ENCODE assay signal across 17 cellular contexts in the genomic region with DNA sequence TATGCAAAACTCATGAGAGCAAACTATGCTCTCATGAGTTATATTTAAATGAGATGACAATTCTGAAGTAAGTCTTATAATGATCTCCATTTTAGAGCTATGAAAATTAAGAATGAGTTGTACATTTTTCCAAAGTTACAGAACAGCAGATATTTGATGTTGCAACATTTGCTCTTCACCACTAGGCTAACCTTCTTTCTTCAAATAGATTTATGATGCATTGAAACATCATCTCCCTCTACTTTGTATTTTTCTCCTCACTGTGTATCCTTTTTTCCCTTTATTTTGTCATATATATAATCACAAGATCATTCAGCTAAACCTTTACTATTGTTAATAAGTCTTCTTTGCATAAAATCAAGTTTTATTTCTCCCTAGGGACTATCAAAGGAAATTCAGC.
A peak's percentile ranks its signal among the peaks of the same experiment; 100 is the strongest.
DNase-seq lines count a peak whose midpoint lies in the region; ATAC-seq, FAIRE-seq and TF ChIP-seq lines count a peak whose summit lies in the region.
"Had no signal": no experiment of that assay in that cellular context is flagged by ENCODE, and none has a peak within 500 bp of the region (broad histone marks: within the 10 kb centered on the region; RNA-seq: fewer than 3 reads in every experiment).

No MANE protein-coding gene starts in this region.

- no peaks in the 10 kb centered on the region for H3K27me3 Mint-ChIP-seq in endodermal cell (ENCODE audit: insufficient read depth)
- H3K27me3 Mint-ChIP-seq in mesothelial cell of epicardium (ENCODE audit: low read depth), result no peaks in the 10 kb centered on the region
- H3K27me3 Mint-ChIP-seq: CD4-positive, alpha-beta memory T cell had no signal

- H3K9me3 ChIP-seq in endodermal cell (ENCODE audit: control insufficient read depth, low read length), result no peaks in the 10 kb centered on the region

- ATAC-seq in GM18861 (IDR thresholded peaks at IDR 0.05; ENCODE audit: unreplicated experiment), result no peak

- no peaks in the 10 kb centered on the region for H3K9me3 Mint-ChIP-seq in endodermal cell
- H3K9me3 Mint-ChIP-seq in mesothelial cell of epicardium, result no peaks in the 10 kb centered on the region

- no peaks in the 10 kb centered on the region for H3K4me1 ChIP-seq in endodermal cell (ENCODE audit: control insufficient read depth, insufficient read depth, low read length)

- no peak overlapping the region for H3K9ac ChIP-seq in endodermal cell (ENCODE audit: extremely low read depth, low read length, poor library complexity, severe bottlenecking)
- H3K9ac ChIP-seq: GM23248 had no signal

- H3K4me3 Mint-ChIP-seq in endodermal cell (no peak overlapping the region), mesothelial cell of epicardium (no peak overlapping the region)
- H3K4me3 Mint-ChIP-seq: CD14-positive monocyte; CD4-positive, alpha-beta memory T cell had no signal

- H3K4me1 Mint-ChIP-seq in endodermal cell (peaks cover 3% of the 10 kb centered on the region), mesothelial cell of epicardium (peaks cover 3% of the 10 kb centered on the region)
- H3K4me1 Mint-ChIP-seq: CD14-positive monocyte; CD4-positive, alpha-beta memory T cell had no signal

- no peak overlapping the region for H3K4me3 ChIP-seq in endodermal cell (ENCODE audit: low read length)
- H3K4me3 ChIP-seq: GM23248 had no signal

- no peaks in the 10 kb centered on the region for H3K36me3 ChIP-seq in endodermal cell (ENCODE audit: control insufficient read depth, insufficient read depth, low read length)

- H3K27me3 ChIP-seq in endodermal cell (ENCODE audit: control insufficient read depth, insufficient read depth, low read length, poor library complexity, severe bottlenecking), result no peaks in the 10 kb centered on the region

- H3K27ac Mint-ChIP-seq in endodermal cell, result no peak overlapping the region
- no peak overlapping the region for H3K27ac Mint-ChIP-seq in mesothelial cell of epicardium
- H3K27ac Mint-ChIP-seq: CD14-positive monocyte; CD4-positive, alpha-beta memory T cell had no signal

- H3K27ac ChIP-seq in endodermal cell (ENCODE audit: low read depth, low read length), result no peak overlapping the region
- H3K27ac ChIP-seq: GM23248, HL-60 had no signal

- no peak for DNase-seq in D721Med (ENCODE audit: insufficient read length, low spot score)
- DNase-seq in endodermal cell, result no peak
- DNase-seq in mesothelial cell of epicardium (ENCODE audit: low spot score in 2 of 2, unreplicated experiment in 2 of 2), result no peak
- no peak for DNase-seq in NCI-H1694 treated with DMSO at 0.1 percent for 48 hours (lab: John Stamatoyannopoulos, UW)
- DNase-seq in activated gamma-delta T cell treated with Interleukin-2 at 50 U/mL for 16 hours, result no peak
- no peak for DNase-seq in iPS-NIHi7 (ENCODE audit: extremely low spot score)
- DNase-seq: AML-193; CD4-positive, alpha-beta memory T cell; DMS79 treated with DMSO at 0.1 percent for 48 hours; GF-D8; GM23248; HCEC 1CT had no signal

- no peaks in the 10 kb centered on the region for H3K36me3 Mint-ChIP-seq in endodermal cell (ENCODE audit: low read depth)
- no peaks in the 10 kb centered on the region for H3K36me3 Mint-ChIP-seq in mesothelial cell of epicardium
- H3K36me3 Mint-ChIP-seq: CD14-positive monocyte; CD4-positive, alpha-beta memory T cell had no signal

- FAIRE-seq in D721Med (lab: Jason Lieb, UNC), result peak; percentile 16
- FAIRE-seq: A204.1, GM19239 had no signal

- TF ChIP-seq CTCF in D721Med (IDR thresholded peaks at IDR 0.05; ENCODE audit: insufficient read depth, missing control alignments) (no peak), endodermal cell (conservative IDR thresholded peaks at IDR 0.05) (peak; percentile 51), mesothelial cell of epicardium (IDR thresholded peaks at IDR 0.05; ENCODE audit: unreplicated experiment) (peak; percentile 28)
